ENCODE assay signal across 9 cellular contexts in the genomic region with DNA sequence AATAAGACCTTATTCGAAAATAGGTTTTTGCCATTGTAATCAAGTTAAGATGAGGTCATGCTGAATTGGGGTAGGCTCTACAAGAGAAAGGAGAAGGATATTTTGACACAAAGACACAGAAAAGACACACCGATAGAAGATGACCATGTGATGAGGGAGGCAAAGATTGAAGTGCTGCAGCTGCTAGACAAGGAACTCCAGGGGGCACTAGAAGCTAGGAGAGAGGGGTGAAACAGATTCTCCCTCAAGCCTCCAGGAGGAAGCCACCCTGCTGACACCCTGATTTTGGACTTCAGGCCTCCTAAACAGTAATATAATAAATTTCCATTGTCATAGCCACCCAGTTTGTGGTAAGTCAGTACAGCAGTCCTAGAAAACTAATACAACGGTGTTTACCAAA.
DNase-seq lines count a peak whose midpoint lies in the region; ATAC-seq and TF ChIP-seq lines count a peak whose summit lies in the region.
"Had no signal": no experiment of that assay in that cellular context is flagged by ENCODE, and none has a peak within 500 bp of the region (broad histone marks: within the 10 kb centered on the region; RNA-seq: fewer than 3 reads in every experiment).

No MANE protein-coding gene starts in this region.

- POLR2A ChIA-PET in PC-3 (lab: Charles Lee; ENCODE audit: unreplicated experiment), result no interaction called here

- no peak overlapping the region for H2BK12ac ChIP-seq in H9 (ENCODE audit: insufficient read length, low read depth, low read length)

- H3K4me2 ChIP-seq in DND-41 (ENCODE audit: insufficient read depth, low read length) (no peak overlapping the region), H9 (ENCODE audit: insufficient read depth, insufficient read length, low read length) (no peak overlapping the region), PC-3 (ENCODE audit: low read length) (no peak overlapping the region), hepatocyte (no peak overlapping the region)

- H3K4ac ChIP-seq in H9 (ENCODE audit: low read depth, low read length), result no peak overlapping the region

- CTCF ChIA-PET in PC-3 (lab: Charles Lee), result no interaction called here

- no peaks in the 10 kb centered on the region for H3K4me1 ChIP-seq in DND-41 (ENCODE audit: insufficient read depth, low read length)
- H3K4me1 ChIP-seq in H9 (ENCODE audit: insufficient read depth, low read length), result no peaks in the 10 kb centered on the region; the same call in 1 of the 2 replicates
- H3K4me1 ChIP-seq in PC-3 (ENCODE audit: insufficient read depth, low read length), result peaks cover 43% of the 10 kb centered on the region
- H3K4me1 ChIP-seq in hepatocyte (ENCODE audit: insufficient read depth), result no peaks in the 10 kb centered on the region

- H3K9me3 ChIP-seq in DND-41 (ENCODE audit: insufficient read depth, low read length, severe bottlenecking) (no peaks in the 10 kb centered on the region), H9 (ENCODE audit: control insufficient read depth, low read depth, low read length) (no peaks in the 10 kb centered on the region), PC-3 (ENCODE audit: low read length) (no peaks in the 10 kb centered on the region), hepatocyte (ENCODE audit: low read depth) (no peaks in the 10 kb centered on the region)

- no peak overlapping the region for H2BK20ac ChIP-seq in H9 (ENCODE audit: low read depth, low read length, poor library complexity, severe bottlenecking)

- no peak overlapping the region for H2AK5ac ChIP-seq in H9 (ENCODE audit: insufficient read length, low read length)

- no peaks in the 10 kb centered on the region for H3K79me1 ChIP-seq in H9 (ENCODE audit: insufficient read depth, low read depth, low read length, poor library complexity, severe bottlenecking)

- intact Hi-C loops in PC-3 (cut with micrococcal nuclease), result loop anchor here (1.0 to 10.0 kb wide), 7 partner anchors 114 to 422 kb away; no protein-coding TSS in a partner anchor

- no peak overlapping the region for H4K5ac ChIP-seq in H9 (ENCODE audit: insufficient read length, low read depth, low read length)

- H3T11ph ChIP-seq in H9 (ENCODE audit: low read length), result no peak overlapping the region

- no peaks in the 10 kb centered on the region for H3K27me3 ChIP-seq in DND-41 (ENCODE audit: insufficient read depth, low read length, poor library complexity)
- H3K27me3 ChIP-seq in H9 (ENCODE audit: insufficient read depth, low read length), result no peaks in the 10 kb centered on the region
- H3K27me3 ChIP-seq in PC-3 (ENCODE audit: low read length), result no peaks in the 10 kb centered on the region
- no peaks in the 10 kb centered on the region for H3K27me3 ChIP-seq in hepatocyte

- H3K4me3 ChIP-seq in DND-41 (ENCODE audit: low read depth in 1 of 2, low read length in 2 of 2), result no peak overlapping the region
- H3K4me3 ChIP-seq in PC-3 (ENCODE audit: low read length), result no peak overlapping the region
- H3K4me3 ChIP-seq in hepatocyte, result no peak overlapping the region

- H3K9ac ChIP-seq in DND-41 (ENCODE audit: low read depth, low read length) (no peak overlapping the region), H9 (ENCODE audit: extremely low read depth, insufficient read length, low read length) (no peak overlapping the region), PC-3 (ENCODE audit: low read length) (no peak overlapping the region)

- peaks cover 0 to 5% (median 0%) of the 10 kb centered on the region in 3 experiments; a peak in 2 of 7 replicates for H3K36me3 Mint-ChIP-seq in H9 (ENCODE audit: insufficient read depth in 1 of 3, low read depth in 3 of 3)
- H3K36me3 Mint-ChIP-seq: activated naive CD4-positive, alpha-beta T cell treated with anti-CD3 and anti-CD28 coated beads, Interleukin-2, amount 50 U/mL, for 24 hours had no signal

- H3K9me3 Mint-ChIP-seq in H9, result peaks cover 0 to 4% of the 10 kb centered on the region in 2 experiments; a peak in 2 of 5 replicates
- H3K9me3 Mint-ChIP-seq: activated naive CD4-positive, alpha-beta T cell treated with anti-CD3 and anti-CD28 coated beads, Interleukin-2, amount 50 U/mL, for 24 hours had no signal

- no peak overlapping the region for H2BK5ac ChIP-seq in H9 (ENCODE audit: insufficient read length, low read length)

- no peak overlapping the region for H4K91ac ChIP-seq in H9 (ENCODE audit: insufficient read length, low read depth, low read length)

- no peaks in the 10 kb centered on the region for H3K36me3 ChIP-seq in DND-41 (ENCODE audit: insufficient read depth, low read length)
- H3K36me3 ChIP-seq in PC-3 (ENCODE audit: low read depth, low read length), result no peaks in the 10 kb centered on the region
- H3K36me3 ChIP-seq in hepatocyte (replicated peaks; ENCODE audit: insufficient read depth, low read depth), result no peaks in the 10 kb centered on the region

- H2AFZ ChIP-seq in DND-41 (ENCODE audit: low read depth, low read length) (no peak overlapping the region), H9 (ENCODE audit: low read length) (no peak overlapping the region), PC-3 (ENCODE audit: low read length) (no peak overlapping the region), hepatocyte (no peak overlapping the region)

- peaks cover 16% of the 10 kb centered on the region for H3F3A ChIP-seq in PC-3 (ENCODE audit: low read length, unreplicated experiment)

- H3K23ac ChIP-seq in H9 (ENCODE audit: insufficient read length, low read depth, low read length), result no peak overlapping the region

- H3K23me2 ChIP-seq in H9 (ENCODE audit: insufficient read length, low read depth, low read length, poor library complexity, severe bottlenecking), result no peaks in the 10 kb centered on the region

- WGBS in H9 (ENCODE audit: extremely low coverage, insufficient read length, low lambda C conversion rate), result no CpG with 5 or more reads among the region's 3 CpGs
- WGBS in hepatocyte (ENCODE audit: low lambda C conversion rate, missing lambda C conversion rate), result 93% methylated on average over 3 of the region's 3 CpGs

- H3K27me3 Mint-ChIP-seq in H9 (ENCODE audit: low read depth), result no peaks in the 10 kb centered on the region

- H2BK15ac ChIP-seq in H9 (ENCODE audit: low read depth, low read length), result no peak overlapping the region

- TF ChIP-seq CTCF in DND-41 (IDR thresholded peaks at IDR 0.05; ENCODE audit: borderline replicate concordance, extremely low read depth, low read length, poor library complexity, severe bottlenecking) (peak; percentile 61), H9 (conservative IDR thresholded peaks at IDR 0.05) (peak; percentile 61; the same call in 2 of the 3 replicates), PC-3 (conservative IDR thresholded peaks at IDR 0.05; ENCODE audit: low read depth, low read length) (peak; percentile 86), hepatocyte (IDR thresholded peaks at IDR 0.05; ENCODE audit: poor library complexity) (peak; percentile 16)

- no peak overlapping the region for H2BK120ac ChIP-seq in H9 (ENCODE audit: low read depth, low read length, poor library complexity, severe bottlenecking)

- no peak overlapping the region for H3K27ac Mint-ChIP-seq in H9
- H3K27ac Mint-ChIP-seq: activated naive CD4-positive, alpha-beta T cell treated with anti-CD3 and anti-CD28 coated beads, Interleukin-2, amount 50 U/mL, for 24 hours had no signal

- no peak overlapping the region for H3K18ac ChIP-seq in H9 (ENCODE audit: insufficient read length, low read depth, low read length)

- H3K4me3 Mint-ChIP-seq in H9, result no peak overlapping the region
- H3K4me3 Mint-ChIP-seq: activated naive CD4-positive, alpha-beta T cell treated with anti-CD3 and anti-CD28 coated beads, Interleukin-2, amount 50 U/mL, for 24 hours had no signal

- BruUV-seq in PC-3 (replicated peaks; lab: Mats Ljungman, UMichigan), result no TSS peak

- ATAC-seq in DND-41 (ENCODE audit: insufficient read depth, low read depth) (peak; percentile 56; the same call in 1 of the 3 replicates), PC-3 (no peak), HG03342 (IDR thresholded peaks at IDR 0.05; ENCODE audit: unreplicated experiment) (no peak), HG02610 (IDR thresholded peaks at IDR 0.05; ENCODE audit: unreplicated experiment) (no peak)
- no peak for ATAC-seq in stimulated activated naive CD8-positive, alpha-beta T cell treated with anti-CD3 and anti-CD28 coated beads, Interleukin-15, Interleukin-2, amounts not matched to agents 100 U/mL and 50 U/mL, for 24 hours
- ATAC-seq in activated CD4-positive, CD25-positive, alpha-beta regulatory T cell treated with anti-CD3 and anti-CD28 coated beads, Interleukin-2, amount 50 U/mL, for 24 hours, result no peak

- H3K27ac ChIP-seq in DND-41 (ENCODE audit: low read length) (no peak overlapping the region), H9 (ENCODE audit: insufficient read length, low read depth, low read length) (no peak overlapping the region), PC-3 (ENCODE audit: low read length) (no peak overlapping the region), hepatocyte (no peak overlapping the region)

- H4K8ac ChIP-seq in H9 (replicated peaks; ENCODE audit: insufficient read length, low read depth, low read length), result no peak overlapping the region

- H4K20me1 ChIP-seq in DND-41 (ENCODE audit: insufficient read depth, low read length), result no peaks in the 10 kb centered on the region
- no peaks in the 10 kb centered on the region for H4K20me1 ChIP-seq in H9 (ENCODE audit: control insufficient read depth, insufficient read depth, insufficient read length)
- H4K20me1 ChIP-seq in PC-3 (ENCODE audit: low read length), result no peaks in the 10 kb centered on the region
- H4K20me1 ChIP-seq in hepatocyte (ENCODE audit: insufficient read depth, poor library complexity, severe bottlenecking), result no peaks in the 10 kb centered on the region

- H3K4me1 Mint-ChIP-seq in H9, result peaks cover 9 to 20% of the 10 kb centered on the region in 2 experiments
- H3K4me1 Mint-ChIP-seq: activated naive CD4-positive, alpha-beta T cell treated with anti-CD3 and anti-CD28 coated beads, Interleukin-2, amount 50 U/mL, for 24 hours had no signal

- no peaks in the 10 kb centered on the region for H3K79me2 ChIP-seq in DND-41 (ENCODE audit: insufficient read depth, low read length)
- no peaks in the 10 kb centered on the region for H3K79me2 ChIP-seq in H9 (ENCODE audit: insufficient read depth, low read length)
- H3K79me2 ChIP-seq in PC-3 (ENCODE audit: low read length), result no peaks in the 10 kb centered on the region
- H3K79me2 ChIP-seq in hepatocyte, result no peaks in the 10 kb centered on the region

- no peak overlapping the region for H3K56ac ChIP-seq in H9 (ENCODE audit: insufficient read length, low read depth, low read length)

- H3K9me2 ChIP-seq in PC-3 (replicated peaks; ENCODE audit: low read length) (no peaks in the 10 kb centered on the region), hepatocyte (replicated peaks; ENCODE audit: insufficient read depth) (no peaks in the 10 kb centered on the region)

- H3K14ac ChIP-seq in H9 (ENCODE audit: insufficient read depth, low read length), result no peak overlapping the region

- DNase-seq in DND-41 (peak; percentile 16), H9 (no peak), PC-3 (peak; percentile 67), hepatocyte (ENCODE audit: low spot score) (no peak)
- DNase-seq in stimulated activated naive CD8-positive, alpha-beta T cell treated with anti-CD3 and anti-CD28 coated beads, Interleukin-15, Interleukin-2, amounts not matched to agents 100 U/mL and 50 U/mL, for 24 hours, result no peak

Comparison
In these comparisons a context has a peak if more than half of its experiments do, and no peak if none do; other contexts are left out.
1. DNase-seq: peak in DND-41 (single experiment) and PC-3 (single experiment); none in H9 (single experiment), hepatocyte (single experiment) and stimulated activated naive CD8-positive, alpha-beta T cell treated with anti-CD3 and anti-CD28 coated beads, Interleukin-15, Interleukin-2, amounts not matched to agents 100 U/mL and 50 U/mL, for 24 hours (single experiment).
2. CTCF ChIP-seq: peak in every context shown above with its lines; median percentile 86 in PC-3; 61 in DND-41; 61 in H9; 16 in hepatocyte.